8 cellular contexts compared by ENCODE assay signal in genomic region chr3:184540777-184541681, GRCh38. TPM values are rescaled to one million over a fixed set of nuclear protein-coding genes. Genes with fewer than 3 reads are reported as not detected.
DNase-seq lines count a peak whose midpoint lies in the region; ATAC-seq lines count a peak whose summit lies in the region.

No MANE protein-coding gene starts in this region.

- peaks cover 0 to 47% (median 19%) of the 10 kb centered on the region in 5 donors for H3K27me3 Mint-ChIP-seq in naive thymus-derived CD4-positive, alpha-beta T cell
- peaks cover 45% of the 10 kb centered on the region for H3K27me3 Mint-ChIP-seq in stimulated activated naive CD8-positive, alpha-beta T cell treated with anti-CD3 and anti-CD28 coated beads, Interleukin-15, amount 100 ng/mL, for 72 hours

- H3K27me3 ChIP-seq in naive thymus-derived CD4-positive, alpha-beta T cell (ENCODE audit: control insufficient read depth in 2 of 2, insufficient read depth in 2 of 2, low read length in 2 of 2), result no peaks in the 10 kb centered on the region

- H3K9me3 ChIP-seq in naive thymus-derived CD4-positive, alpha-beta T cell (ENCODE audit: control insufficient read depth in 2 of 3, low read length in 3 of 3), result no peaks in the 10 kb centered on the region

- no peak overlapping the region for H3K27ac ChIP-seq in naive thymus-derived CD4-positive, alpha-beta T cell (ENCODE audit: low read depth, low read length)

- H3K4me1 ChIP-seq in naive thymus-derived CD4-positive, alpha-beta T cell (ENCODE audit: control insufficient read depth in 2 of 2, insufficient read depth in 2 of 2, low read length in 2 of 2), result peaks cover 0 to 3% of the 10 kb centered on the region in 2 donors

- H3K36me3 Mint-ChIP-seq in naive thymus-derived CD4-positive, alpha-beta T cell, result no peaks in the 10 kb centered on the region

- H3K27ac Mint-ChIP-seq in naive thymus-derived CD4-positive, alpha-beta T cell, result no peak overlapping the region
- H3K27ac Mint-ChIP-seq in stimulated activated naive CD8-positive, alpha-beta T cell treated with anti-CD3 and anti-CD28 coated beads, Interleukin-15, amount 100 ng/mL, for 72 hours, result peak overlapping the region in 1 of 2 donors; percentile 22

- POLR2A ChIA-PET in naive thymus-derived CD4-positive, alpha-beta T cell (lab: Charles Lee), result no interaction called here

- H3K4me1 Mint-ChIP-seq in naive thymus-derived CD4-positive, alpha-beta T cell, result peaks cover 7 to 28% (median 21%) of the 10 kb centered on the region in 7 donors
- peaks cover 17% of the 10 kb centered on the region for H3K4me1 Mint-ChIP-seq in stimulated activated naive CD8-positive, alpha-beta T cell treated with anti-CD3 and anti-CD28 coated beads, Interleukin-15, amount 100 ng/mL, for 72 hours

- no peak overlapping the region for H3K4me3 ChIP-seq in naive thymus-derived CD4-positive, alpha-beta T cell (ENCODE audit: low read length)

- peak; percentile 44 for DNase-seq in SIG-M5 treated with dmso at 0.1 percent for 504 hours (lab: John Stamatoyannopoulos, UW; ENCODE audit: unreplicated experiment)
- DNase-seq in SIG-M5 (lab: John Stamatoyannopoulos, UW), result no peak
- DNase-seq in NCI-H226, result peak; percentile 27
- peak; percentile 44 to 66 for DNase-seq in activated CD4-positive, alpha-beta T cell treated with anti-CD3 and anti-CD28 coated beads, Interleukin-2, amount 50 U/mL, for 24 hours (ENCODE audit: low read depth in 1 of 2, low spot score in 1 of 2)
- DNase-seq in effector CD4-positive, alpha-beta T cell, result peak; percentile 76
- DNase-seq in naive thymus-derived CD4-positive, alpha-beta T cell, result peak; percentile 51 to 80 (median 70)
- DNase-seq in stimulated activated naive CD8-positive, alpha-beta T cell treated with anti-CD3 and anti-CD28 coated beads, Interleukin-15, amount 100 ng/mL, for 72 hours, result peak; percentile 66 to 71

- H3K9me3 Mint-ChIP-seq in naive thymus-derived CD4-positive, alpha-beta T cell, result no peaks in the 10 kb centered on the region
- H3K9me3 Mint-ChIP-seq in stimulated activated naive CD8-positive, alpha-beta T cell treated with anti-CD3 and anti-CD28 coated beads, Interleukin-15, amount 100 ng/mL, for 72 hours, result no peaks in the 10 kb centered on the region

- peak; percentile 76 for ATAC-seq in naive thymus-derived CD4-positive, alpha-beta T cell
- ATAC-seq in stimulated activated naive CD8-positive, alpha-beta T cell treated with anti-CD3 and anti-CD28 coated beads, Interleukin-15, amount 100 ng/mL, for 72 hours, result peak; percentile 71
- no peak for ATAC-seq in HG03520 (IDR thresholded peaks at IDR 0.05; ENCODE audit: unreplicated experiment)

- CTCF ChIA-PET in naive thymus-derived CD4-positive, alpha-beta T cell (lab: Charles Lee), result interaction anchor here (0.6 to 7.0 kb wide), 17 partner anchors 10 to 646 kb away, joined by 3 to 50 read pairs (median 5); no protein-coding TSS in a partner anchor

- no peaks in the 10 kb centered on the region for H3K36me3 ChIP-seq in naive thymus-derived CD4-positive, alpha-beta T cell (ENCODE audit: control insufficient read depth in 2 of 3, insufficient read depth in 3 of 3, low read length in 3 of 3)

- intact Hi-C loops in naive thymus-derived CD4-positive, alpha-beta T cell (cut with micrococcal nuclease), result loop anchor here (1.0 to 5.0 kb wide), 8 partner anchors 16 to 646 kb away; no protein-coding TSS in a partner anchor

- no peak overlapping the region for H3K4me3 Mint-ChIP-seq in naive thymus-derived CD4-positive, alpha-beta T cell
- no peak overlapping the region for H3K4me3 Mint-ChIP-seq in stimulated activated naive CD8-positive, alpha-beta T cell treated with anti-CD3 and anti-CD28 coated beads, Interleukin-15, amount 100 ng/mL, for 72 hours

RNA-seq across cellular contexts. Expression of gene EPHB3, which starts 20.6 kb away (rescaled TPM):
- total RNA-seq in naive thymus-derived CD4-positive, alpha-beta T cell, result under 1 TPM; 0.07 to 0.49 (median 0.32) TPM
- polyA plus RNA-seq in naive thymus-derived CD4-positive, alpha-beta T cell, result under 1 TPM; 0.04 to 0.35 TPM
